8 cellular contexts compared by ENCODE assay signal in the genomic region with DNA sequence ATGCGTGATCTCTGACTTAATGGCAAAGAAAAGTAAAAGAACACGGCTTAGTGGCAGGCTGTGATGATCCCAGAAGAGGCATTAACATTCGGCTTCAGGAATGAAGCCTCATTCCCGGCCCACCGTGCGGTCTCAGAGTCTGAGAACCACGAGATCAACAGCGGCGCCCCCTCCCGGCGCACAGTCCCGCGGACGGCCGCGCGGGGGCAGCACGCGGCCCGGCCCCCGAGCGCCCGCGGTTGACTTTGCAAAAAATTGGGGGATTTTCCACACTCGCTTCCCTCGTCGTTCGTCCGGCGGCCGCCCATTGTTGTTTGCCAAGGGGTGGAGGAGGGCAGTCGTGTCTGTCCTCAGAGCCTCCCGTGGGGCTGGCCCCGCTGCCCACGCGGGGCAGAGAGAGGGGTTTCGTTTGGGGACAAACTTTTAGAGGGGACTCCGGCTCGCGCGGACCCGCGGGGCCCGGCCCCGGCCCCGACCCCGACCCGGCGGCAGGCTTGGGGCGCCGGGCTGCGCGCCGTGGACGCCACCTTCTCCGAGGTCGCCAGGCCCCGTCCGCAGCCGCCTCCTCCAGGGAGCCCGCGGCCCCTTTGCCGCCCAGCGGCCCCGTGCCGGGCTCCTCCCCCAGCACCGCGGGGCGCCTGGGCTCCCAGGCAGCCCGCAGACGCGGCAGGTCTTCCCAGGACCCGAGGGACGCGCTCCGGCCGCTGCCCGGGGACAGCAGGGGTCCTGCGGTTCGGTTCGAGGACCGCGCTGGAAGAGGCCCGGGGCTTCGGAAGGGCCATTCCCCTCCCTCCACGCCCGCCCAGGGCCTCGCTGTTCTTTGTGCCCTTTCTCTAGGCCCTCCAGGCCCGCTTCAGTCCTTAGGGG. TPM values are rescaled to one million over a fixed set of nuclear protein-coding genes. Genes with fewer than 3 reads are reported as not detected.
A peak's percentile ranks its signal among the peaks of the same experiment; 100 is the strongest.
DNase-seq lines count a peak whose midpoint lies in the region; ATAC-seq and TF ChIP-seq lines count a peak whose summit lies in the region.

No MANE protein-coding gene starts in this region.

- peak; percentile 13 for DNase-seq in DMS114 treated with DMSO at 0.1 percent for 48 hours (lab: John Stamatoyannopoulos, UW; ENCODE audit: unreplicated experiment)
- peak; percentile 47 for DNase-seq in HS-5 (ENCODE audit: low read depth)
- peak; percentile 66 to 85 for DNase-seq in PC-9
- peak; percentile 87 to 89 for DNase-seq in activated T-cell treated with anti-CD3 and anti-CD28 coated beads, Interleukin-2, amount 50 U/mL, for 48 hours
- DNase-seq in fibroblast of lung (ENCODE audit: low read depth in 2 of 2) = peak; percentile 69 to 78
- DNase-seq in natural killer cell = peak; percentile 86
- DNase-seq in stimulated activated naive CD4-positive, alpha-beta T cell (lab: John Stamatoyannopoulos, UW) = peak; percentile 58 to 78 (median 71)

- H2AFZ ChIP-seq in PC-9 (peak overlapping the region; percentile 95), fibroblast of lung (ENCODE audit: low read length) (peak overlapping the region; percentile 90)

- H3K27me3 ChIP-seq in PC-9 (ENCODE audit: insufficient read depth, low read depth) (no peaks in the 10 kb centered on the region), fibroblast of lung (ENCODE audit: control insufficient read depth, insufficient read depth, low read length) (no peaks in the 10 kb centered on the region)

- H3K4me3 ChIP-seq in PC-9 = peak overlapping the region; percentile 90
- peak overlapping the region in 3 of 4 experiments; percentile 43 to 54 (median 49) for H3K4me3 ChIP-seq in fibroblast of lung (replicated peaks in 1 of 4; ENCODE audit: control extremely low read depth in 1 of 4, insufficient read depth in 1 of 4, low read depth in 3 of 4, low read length in 4 of 4)

- no peaks in the 10 kb centered on the region for H3F3A ChIP-seq in PC-9 (ENCODE audit: insufficient read depth, low read depth)

- H3K36me3 ChIP-seq in PC-9 (ENCODE audit: low read depth) (no peaks in the 10 kb centered on the region), fibroblast of lung (ENCODE audit: control insufficient read depth, insufficient read depth, low read length) (no peaks in the 10 kb centered on the region)

- H3K9me2 ChIP-seq in PC-9 (ENCODE audit: insufficient read depth) = no peaks in the 10 kb centered on the region

- peak overlapping the region; percentile 78 for H3K9ac ChIP-seq in fibroblast of lung (ENCODE audit: insufficient read depth, low read length)

- peaks cover 8% of the 10 kb centered on the region for H3K79me2 ChIP-seq in PC-9 (ENCODE audit: low read depth)
- peaks cover 8% of the 10 kb centered on the region for H3K79me2 ChIP-seq in fibroblast of lung (ENCODE audit: control insufficient read depth, insufficient read depth, low read length)

- H3K27ac Mint-ChIP-seq in natural killer cell = peak overlapping the region; percentile 57 to 75

- TF ChIP-seq CTCF in PC-9 (conservative IDR thresholded peaks at IDR 0.05) (peak; percentile 85), fibroblast of lung (conservative IDR thresholded peaks at IDR 0.05 in 1 of 2, IDR thresholded peaks at IDR 0.05 in 1 of 2; ENCODE audit: low read depth in 1 of 2, low read length in 2 of 2) (peak; percentile 44 to 75), natural killer cell (IDR thresholded peaks at IDR 0.05) (peak; percentile 96)

- intact Hi-C loops in PC-9 (cut with micrococcal nuclease; ENCODE audit: unreplicated experiment) (loop anchor here (5.0 kb wide), 3 partner anchors 75 to 165 kb away; no protein-coding TSS in a partner anchor), natural killer cell (cut with micrococcal nuclease) (no loop called here)

- H3K9me3 Mint-ChIP-seq in natural killer cell = no peaks in the 10 kb centered on the region

- no peaks in the 10 kb centered on the region for H3K9me3 ChIP-seq in PC-9 (ENCODE audit: insufficient read depth, low read depth)
- H3K9me3 ChIP-seq in fibroblast of lung (ENCODE audit: control insufficient read depth, insufficient read depth, low read depth, low read length) = no peaks in the 10 kb centered on the region

- H3K4me1 ChIP-seq in PC-9 (replicated peaks; ENCODE audit: insufficient read depth) = peaks cover 4% of the 10 kb centered on the region
- peaks cover 5% of the 10 kb centered on the region for H3K4me1 ChIP-seq in fibroblast of lung (ENCODE audit: control insufficient read depth, extremely low read depth, insufficient read depth, low read length)

- H3K27ac ChIP-seq in PC-9 (peak overlapping the region; percentile 52; the same call in 1 of the 2 replicates), fibroblast of lung (ENCODE audit: insufficient read depth, low read length) (peak overlapping the region; percentile 54)

- H3K4me3 Mint-ChIP-seq in natural killer cell = peak overlapping the region; percentile 72

- ATAC-seq in GM21360 (IDR thresholded peaks at IDR 0.05; ENCODE audit: unreplicated experiment) (peak; percentile 48), natural killer cell (peak; percentile 72 to 83 (median 73))

- H3K4me2 ChIP-seq in PC-9 = peak overlapping the region; percentile 90
- H3K4me2 ChIP-seq in fibroblast of lung (ENCODE audit: extremely low read depth, insufficient read depth, low read length) = peak overlapping the region; percentile 75

- POLR2A ChIA-PET in PC-9 (lab: Charles Lee; ENCODE audit: unreplicated experiment) = interaction anchor here (0.6 kb wide), 1 partner anchor 104 kb away, joined by 5 read pairs; no protein-coding TSS in a partner anchor

- peaks cover 21 to 25% of the 10 kb centered on the region in 2 donors for H3K4me1 Mint-ChIP-seq in natural killer cell

- no peaks in the 10 kb centered on the region for H3K36me3 Mint-ChIP-seq in natural killer cell

- TSS peak; percentile 80 for BruUV-seq in PC-9 (replicated peaks; lab: Mats Ljungman, UMichigan)

- H4K20me1 ChIP-seq in PC-9 (ENCODE audit: insufficient read depth) = peaks cover 7% of the 10 kb centered on the region
- no peaks in the 10 kb centered on the region for H4K20me1 ChIP-seq in fibroblast of lung (ENCODE audit: control insufficient read depth, extremely low read depth, insufficient read depth, low read length)

- peaks cover 0 to 8% of the 10 kb centered on the region in 2 donors for H3K27me3 Mint-ChIP-seq in natural killer cell (ENCODE audit: low read depth in 2 of 2)

- CTCF ChIA-PET in PC-9 (lab: Charles Lee) = interaction anchor here (0.7 to 1.3 kb wide), 2 partner anchors 104 to 148 kb away, joined by 3 to 9 read pairs; no protein-coding TSS in a partner anchor

RNA-seq across cellular contexts. Expression of gene HS6ST1, which starts 3.3 kb away (rescaled TPM):
- total RNA-seq in PC-9 (2021) (20.2 and 26.2 TPM in 2 replicates), fibroblast of lung (26.7 and 59.9 TPM in 2 replicates), natural killer cell (10 to 100 TPM; 18.9 to 35.9 (median 28.8) TPM)
- 16.1 and 16.6 TPM in 2 replicates for polyA plus RNA-seq in fibroblast of lung
- 37.2 and 37.3 TPM in 2 replicates for polyA plus RNA-seq in fibroblast of lung (2012)
- 31.5 and 35.7 TPM in 2 replicates for polyA minus RNA-seq in fibroblast of lung (ENCODE audit: low replicate concordance)

Comparison
In these comparisons a context has a peak if more than half of its experiments do, and no peak if none do; other contexts are left out.
1. Peak in every context shown above with its lines: DNase-seq, ATAC-seq, H3K4me3 ChIP-seq and H3K27ac ChIP-seq.
2. DNase-seq: peak in every context shown above with its lines; median percentile 88 in activated T-cell treated with anti-CD3 and anti-CD28 coated beads, Interleukin-2, amount 50 U/mL, for 48 hours; 86 in natural killer cell; 76 in PC-9; 74 in fibroblast of lung; 71 in stimulated activated naive CD4-positive, alpha-beta T cell; 47 in HS-5; 13 in DMS114 treated with DMSO at 0.1 percent for 48 hours.